ENCODE assay signal across 14 cellular contexts in the genomic region with DNA sequence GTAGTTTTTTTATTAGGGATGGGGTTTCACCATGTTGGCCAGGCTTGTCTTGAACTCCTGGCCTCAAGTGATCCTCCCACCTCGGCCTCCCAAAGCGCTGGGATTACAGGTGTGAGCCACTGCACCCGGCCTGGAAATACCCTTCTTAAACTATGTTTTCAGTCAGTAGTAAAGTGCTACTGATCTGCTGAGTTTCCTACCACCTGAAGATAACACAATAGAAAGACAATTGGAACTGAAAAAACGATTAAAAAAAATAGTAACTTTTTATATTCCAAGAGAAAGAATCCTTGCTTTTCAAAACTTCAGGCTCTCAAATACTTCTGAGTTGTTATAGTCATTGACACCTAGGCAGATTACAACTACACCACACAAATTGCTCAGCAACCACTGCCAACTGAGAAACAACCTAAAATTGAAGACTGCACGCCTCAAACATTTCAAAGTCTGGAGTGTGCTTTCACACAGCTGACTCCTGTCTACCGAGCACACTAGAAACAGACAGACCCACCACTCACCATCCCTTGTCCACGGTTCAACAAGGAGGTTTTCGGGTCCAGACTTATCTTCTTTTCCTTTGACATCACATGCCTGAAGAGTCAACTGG. TPM values are rescaled to one million over a fixed set of nuclear protein-coding genes. Genes with fewer than 3 reads are reported as not detected.
DNase-seq lines count a peak whose midpoint lies in the region; ATAC-seq, FAIRE-seq and TF ChIP-seq lines count a peak whose summit lies in the region.
"Had no signal": no experiment of that assay in that cellular context is flagged by ENCODE, and none has a peak within 500 bp of the region (broad histone marks: within the 10 kb centered on the region; RNA-seq: fewer than 3 reads in every experiment).

No MANE protein-coding gene starts in this region.

- intact Hi-C loops in left ventricle myocardium inferior (cut with micrococcal nuclease) (loop anchor here (10.0 kb wide), 1 partner anchor 47 kb away; no protein-coding TSS in a partner anchor), left ventricle myocardium superior (cut with micrococcal nuclease) (no loop called here), body of pancreas (cut with DNase I) (no loop called here)

- no peak overlapping the region for H3K4me3 ChIP-seq in left ventricle myocardium inferior
- H3K4me3 ChIP-seq in astrocyte (ENCODE audit: insufficient read depth, low read depth, low read length), result no peak overlapping the region
- H3K4me3 ChIP-seq in muscle layer of duodenum (ENCODE audit: low read depth in 1 of 2, low read length in 2 of 2), result no peak overlapping the region
- H3K4me3 ChIP-seq in body of pancreas, result no peak overlapping the region

- no peak for TF ChIP-seq CTCF in left ventricle myocardium inferior (IDR thresholded peaks at IDR 0.05; ENCODE audit: borderline replicate concordance)
- no peak for TF ChIP-seq CTCF in astrocyte (IDR thresholded peaks at IDR 0.05; ENCODE audit: insufficient read depth, low read depth, low read length)
- TF ChIP-seq CTCF in type B pancreatic cell (conservative IDR thresholded peaks at IDR 0.05), result no peak
- TF ChIP-seq CTCF in body of pancreas (IDR thresholded peaks at IDR 0.05), result no peak

- no peak overlapping the region for H3K4me3 Mint-ChIP-seq in astrocyte (ENCODE audit: unreplicated experiment)
- no peak overlapping the region for H3K4me3 Mint-ChIP-seq in type B pancreatic cell
- H3K4me3 Mint-ChIP-seq: immature natural killer cell, nephron had no signal

- no peak for TF ChIP-seq POLR2A in body of pancreas (IDR thresholded peaks at IDR 0.05)
- TF ChIP-seq POLR2A in erythroblast (IDR thresholded peaks at IDR 0.05; ENCODE audit: low read length), result no peak

- WGBS in body of pancreas, 2 donors, result 74 to 89% methylated on average over 8 of the region's 8 CpGs

- ATAC-seq in left ventricle myocardium superior, result no peak
- ATAC-seq in body of pancreas, result no peak

- H3K4me1 ChIP-seq in left ventricle myocardium inferior (peaks cover 15% of the 10 kb centered on the region), astrocyte (ENCODE audit: insufficient read depth, low read length) (peaks cover 3% of the 10 kb centered on the region), muscle layer of duodenum (ENCODE audit: control insufficient read depth in 1 of 2, insufficient read depth in 2 of 2, low read length in 2 of 2) (no peaks in the 10 kb centered on the region), body of pancreas (no peaks in the 10 kb centered on the region)

- H3K4me2 ChIP-seq in astrocyte (ENCODE audit: low read length), result no peak overlapping the region

- H4K20me1 ChIP-seq in astrocyte (ENCODE audit: insufficient read depth, low read length), result peaks cover 10% of the 10 kb centered on the region

- H3K27me3 Mint-ChIP-seq in astrocyte (ENCODE audit: low read depth, unreplicated experiment), result no peaks in the 10 kb centered on the region
- no peaks in the 10 kb centered on the region for H3K27me3 Mint-ChIP-seq in type B pancreatic cell

- H3K27ac ChIP-seq in left ventricle myocardium inferior (replicated peaks), result peak overlapping the region; percentile 75
- no peak overlapping the region for H3K27ac ChIP-seq in astrocyte (ENCODE audit: low read depth, low read length)
- H3K27ac ChIP-seq in muscle layer of duodenum (ENCODE audit: low read length), result peak overlapping the region; percentile 51
- peak overlapping the region in 1 of 4 donors; percentile 34 for H3K27ac ChIP-seq in body of pancreas
- H3K27ac ChIP-seq: RWPE1 had no signal

- no peak overlapping the region for H3K9ac ChIP-seq in astrocyte (ENCODE audit: low read length)

- peak overlapping the region; percentile 19 for H3K27ac Mint-ChIP-seq in astrocyte (ENCODE audit: unreplicated experiment)
- H3K27ac Mint-ChIP-seq in type B pancreatic cell, result peak overlapping the region; percentile 84
- H3K27ac Mint-ChIP-seq: nephron had no signal

- H3K36me3 Mint-ChIP-seq in astrocyte (ENCODE audit: low read depth, unreplicated experiment), result peaks cover 10% of the 10 kb centered on the region
- peaks cover 16% of the 10 kb centered on the region for H3K36me3 Mint-ChIP-seq in type B pancreatic cell

- FAIRE-seq in astrocyte (lab: Jason Lieb, UNC) (no peak), GM19239 (lab: Jason Lieb, UNC) (no peak)

- DNase-seq in left ventricle myocardium inferior (no peak), left ventricle myocardium superior (no peak), astrocyte (ENCODE audit: low read depth) (no peak), type B pancreatic cell (ENCODE audit: extremely low spot score, unreplicated experiment) (no peak), GM19239 (ENCODE audit: insufficient read length, low spot score) (no peak), body of pancreas (no peak), erythroblast (lab: John Stamatoyannopoulos, UW) (no peak)
- DNase-seq: activated T-cell treated with anti-CD3 and anti-CD28 coated beads for 4 hours, H7, immature natural killer cell, NCI-H446 treated with DMSO at 0.1 percent for 48 hours had no signal

- peaks cover 15% of the 10 kb centered on the region for H3K4me1 Mint-ChIP-seq in astrocyte (ENCODE audit: low read depth, unreplicated experiment)
- H3K4me1 Mint-ChIP-seq in type B pancreatic cell (ENCODE audit: unreplicated experiment), result no peaks in the 10 kb centered on the region
- H3K4me1 Mint-ChIP-seq: nephron had no signal

- H3K36me3 ChIP-seq in left ventricle myocardium inferior, result peaks cover 87% of the 10 kb centered on the region
- H3K36me3 ChIP-seq in astrocyte (ENCODE audit: insufficient read depth, low read length), result peaks cover 34% of the 10 kb centered on the region
- peaks cover 38 to 64% of the 10 kb centered on the region in 2 donors for H3K36me3 ChIP-seq in muscle layer of duodenum (ENCODE audit: control insufficient read depth in 1 of 2, insufficient read depth in 2 of 2, low read length in 2 of 2)
- H3K36me3 ChIP-seq in body of pancreas (replicated peaks in 1 of 2; ENCODE audit: insufficient read depth in 1 of 2, low read depth in 2 of 2), result peaks cover 5 to 19% of the 10 kb centered on the region in 2 donors

- H3K27me3 ChIP-seq in left ventricle myocardium inferior (ENCODE audit: low read depth) (no peaks in the 10 kb centered on the region), astrocyte (ENCODE audit: insufficient read depth, low read length) (no peaks in the 10 kb centered on the region), muscle layer of duodenum (ENCODE audit: low read depth, low read length) (no peaks in the 10 kb centered on the region), body of pancreas (no peaks in the 10 kb centered on the region)

- H2AFZ ChIP-seq in astrocyte (ENCODE audit: low read depth, low read length), result no peak overlapping the region

- H3K79me2 ChIP-seq in astrocyte (ENCODE audit: insufficient read depth, low read length), result no peaks in the 10 kb centered on the region

- H3K9me3 Mint-ChIP-seq in astrocyte (ENCODE audit: unreplicated experiment) (no peaks in the 10 kb centered on the region), type B pancreatic cell (no peaks in the 10 kb centered on the region)
- H3K9me3 Mint-ChIP-seq: immature natural killer cell, nephron had no signal

- H3K9me3 ChIP-seq in left ventricle myocardium inferior (replicated peaks) (no peaks in the 10 kb centered on the region), astrocyte (ENCODE audit: insufficient read depth, low read depth, low read length) (no peaks in the 10 kb centered on the region), muscle layer of duodenum (ENCODE audit: control insufficient read depth in 1 of 2, low read length in 2 of 2) (no peaks in the 10 kb centered on the region), body of pancreas (no peaks in the 10 kb centered on the region)

RNA-seq across cellular contexts. Expression of a gene that starts 40.9 kb away (rescaled TPM):
- total RNA-seq in left ventricle myocardium inferior (29.9 TPM), left ventricle myocardium superior (33.5 TPM), astrocyte (31.8 and 32.7 TPM in 2 replicates), type B pancreatic cell (ENCODE audit: low replicate concordance) (34.9 and 35.0 TPM in 2 replicates), body of pancreas (10 to 100 TPM; 47.2 to 96.2 TPM)

RNA-seq across cellular contexts. Expression of a gene that starts 41.1 kb away (rescaled TPM):
- 6.7 TPM for total RNA-seq in left ventricle myocardium inferior
- 6.8 TPM for total RNA-seq in left ventricle myocardium superior
- total RNA-seq in astrocyte, result 10.8 and 15.4 TPM in 2 replicates
- 12.3 and 15.0 TPM in 2 replicates for total RNA-seq in type B pancreatic cell (ENCODE audit: low replicate concordance)
- 10 to 100 TPM; 23.1 to 24.1 TPM for total RNA-seq in body of pancreas
